ENCODE assay signal across 26 cellular contexts in the genomic region with DNA sequence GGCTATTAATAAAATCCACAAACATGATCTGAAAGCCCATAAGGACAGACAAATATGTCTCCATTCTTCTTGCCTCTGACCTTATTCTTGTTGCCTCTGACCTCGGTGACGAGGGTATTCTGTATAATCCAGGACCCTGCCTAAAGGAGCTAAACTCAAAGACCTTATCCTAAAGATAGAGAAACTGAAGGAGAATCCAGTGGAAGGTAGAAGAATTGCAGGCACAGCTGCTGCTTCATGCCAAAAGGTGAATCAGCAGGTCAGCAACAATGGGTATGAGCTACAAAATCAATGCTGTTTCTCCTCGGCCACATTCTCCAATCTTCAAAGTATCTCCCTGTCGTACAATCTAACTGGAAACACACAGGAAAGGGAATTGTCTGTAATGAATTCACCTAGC.
DNase-seq lines count a peak whose midpoint lies in the region; ATAC-seq, FAIRE-seq and TF ChIP-seq lines count a peak whose summit lies in the region.
"Had no signal": no experiment of that assay in that cellular context is flagged by ENCODE, and none has a peak within 500 bp of the region (broad histone marks: within the 10 kb centered on the region; RNA-seq: fewer than 3 reads in every experiment).

No MANE protein-coding gene starts in this region.

- H3K36me3 ChIP-seq in PC-3 (ENCODE audit: low read depth, low read length): no peaks in the 10 kb centered on the region
- H3K36me3 ChIP-seq in bronchial epithelial cell (ENCODE audit: control insufficient read depth, insufficient read depth, low read length): no peaks in the 10 kb centered on the region
- no peaks in the 10 kb centered on the region for H3K36me3 ChIP-seq in gastrocnemius medialis
- H3K36me3 ChIP-seq: SJSA1 had no signal

- DNase-seq in ELF-1 (ENCODE audit: low read depth, low spot score): peak; percentile 2
- DNase-seq in PC-3: peak; percentile 20
- DNase-seq in bronchial epithelial cell (ENCODE audit: low read depth): peak; percentile 12
- peak; percentile 13 for DNase-seq in iPS-NIHi7 (ENCODE audit: extremely low spot score)
- DNase-seq in stimulated activated naive CD4-positive, alpha-beta T cell treated with Interleukin-2 at 50 U/mL for 16 hours (lab: John Stamatoyannopoulos, UW): no peak
- DNase-seq in gastrocnemius medialis: no peak
- no peak for DNase-seq in stimulated activated CD4-positive, alpha-beta T cell treated with anti-CD3 and anti-CD28 coated beads, Interleukin-4, amount 100 ng/mL, for 24 hours
- DNase-seq: C1 segment of cervical spinal cord; Caco-2; CD4-positive, alpha-beta memory T cell; DMS79 treated with DMSO at 0.1 percent for 48 hours; GOT3; Karpas-422; NCI-H1092; NCI-H1417 treated with DMSO at 0.1 percent for 48 hours; NCI-H1694 treated with DMSO at 0.1 percent for 48 hours; NCI-H524; NCI-H774; NK-92 treated with Interleukin-12 subunit alpha and Interleukin-12 subunit beta, amount 100 ng/mL, for 24 hours; PC-9; Right ventricle myocardium superior; RPMI8226 had no signal

- no peaks in the 10 kb centered on the region for H4K20me1 ChIP-seq in PC-3 (ENCODE audit: low read length)

- ATAC-seq in PC-3 (peak; percentile 27; the same call in 1 of the 2 replicates), GM18511 (IDR thresholded peaks at IDR 0.05; ENCODE audit: unreplicated experiment) (no peak), gastrocnemius medialis (no peak)

- intact Hi-C loops in PC-3 (cut with micrococcal nuclease) (no loop called here), gastrocnemius medialis (cut with DNase I; ENCODE audit: low total_unique reads) (no loop called here)

- H3K4me3 ChIP-seq in PC-3 (ENCODE audit: low read length): no peak overlapping the region
- no peak overlapping the region for H3K4me3 ChIP-seq in bronchial epithelial cell (ENCODE audit: low read depth, low read length)
- H3K4me3 ChIP-seq in gastrocnemius medialis: no peak overlapping the region
- H3K4me3 ChIP-seq: PC-9, SJSA1 had no signal

- peak; percentile 64 for FAIRE-seq in bronchial epithelial cell (lab: Jason Lieb, UNC)
- FAIRE-seq: A204.1, GM18507 had no signal

- POLR2A ChIA-PET in PC-3 (lab: Charles Lee; ENCODE audit: unreplicated experiment): interaction anchor here (0.5 kb wide), 1 partner anchor 61 kb away, joined by 4 read pairs; no protein-coding TSS in a partner anchor

- no peaks in the 10 kb centered on the region for H3K27me3 ChIP-seq in PC-3 (ENCODE audit: low read length)
- no peaks in the 10 kb centered on the region for H3K27me3 ChIP-seq in bronchial epithelial cell (ENCODE audit: control insufficient read depth, insufficient read depth, low read length)
- H3K27me3 ChIP-seq in gastrocnemius medialis: no peaks in the 10 kb centered on the region
- H3K27me3 ChIP-seq: SJSA1 had no signal

- H3K79me2 ChIP-seq in PC-3 (ENCODE audit: low read length): no peaks in the 10 kb centered on the region

- CTCF ChIA-PET in PC-3 (lab: Charles Lee): interaction anchor here (0.5 to 0.6 kb wide), 3 partner anchors 107 to 825 kb away, joined by 3 to 4 read pairs (median 4); no protein-coding TSS in a partner anchor

- in situ Hi-C loops in gastrocnemius medialis (cut with MboI; ENCODE audit: low sequenced_read_pairs in 4 of 4): loop anchor here in 1 of 4 donors (25.0 kb wide), 1 partner anchor 105 kb away; no protein-coding TSS in a partner anchor

- no peak for TF ChIP-seq POLR2A in gastrocnemius medialis (IDR thresholded peaks at IDR 0.05)

- no peak overlapping the region for H2AFZ ChIP-seq in PC-3 (ENCODE audit: low read length)
- H2AFZ ChIP-seq: PC-9 had no signal

- no peak overlapping the region for H3K27ac ChIP-seq in PC-3 (ENCODE audit: low read length)
- no peak overlapping the region for H3K27ac ChIP-seq in gastrocnemius medialis
- H3K27ac ChIP-seq: PC-9, SJSA1 had no signal

- H3K9ac ChIP-seq in PC-3 (ENCODE audit: low read length): no peak overlapping the region

- BruUV-seq in PC-3 (replicated peaks; lab: Mats Ljungman, UMichigan): no TSS peak

- no peaks in the 10 kb centered on the region for H3K9me3 ChIP-seq in PC-3 (ENCODE audit: low read length)
- no peaks in the 10 kb centered on the region for H3K9me3 ChIP-seq in gastrocnemius medialis
- H3K9me3 ChIP-seq: Caco-2, SJSA1 had no signal

- H3K4me1 ChIP-seq in PC-3 (ENCODE audit: insufficient read depth, low read length): no peaks in the 10 kb centered on the region
- no peaks in the 10 kb centered on the region for H3K4me1 ChIP-seq in gastrocnemius medialis
- H3K4me1 ChIP-seq: Caco-2, SJSA1 had no signal

- no peak for TF ChIP-seq CTCF in PC-3 (conservative IDR thresholded peaks at IDR 0.05; ENCODE audit: low read depth, low read length)
- peak; percentile 15 for TF ChIP-seq CTCF in bronchial epithelial cell (IDR thresholded peaks at IDR 0.05; ENCODE audit: insufficient read depth, low read length, severe bottlenecking)
- no peak for TF ChIP-seq CTCF in gastrocnemius medialis (IDR thresholded peaks at IDR 0.05 in 4 of 5, conservative IDR thresholded peaks at IDR 0.05 in 1 of 5)

- H3K9me2 ChIP-seq in PC-3 (replicated peaks; ENCODE audit: low read length): no peaks in the 10 kb centered on the region

- H3K4me2 ChIP-seq in PC-3 (ENCODE audit: low read length): no peak overlapping the region
- H3K4me2 ChIP-seq: PC-9 had no signal

- no peaks in the 10 kb centered on the region for H3F3A ChIP-seq in PC-3 (ENCODE audit: low read length, unreplicated experiment)

Comparison
In these comparisons a context has a peak if more than half of its experiments do, and no peak if none do; other contexts are left out.
1. DNase-seq: peak in ELF-1 (single experiment), PC-3 (single experiment), bronchial epithelial cell (single experiment) and iPS-NIHi7 (single experiment); none in stimulated activated naive CD4-positive, alpha-beta T cell treated with Interleukin-2 at 50 U/mL for 16 hours (single experiment), gastrocnemius medialis (0 of 2) and stimulated activated CD4-positive, alpha-beta T cell treated with anti-CD3 and anti-CD28 coated beads, Interleukin-4, amount 100 ng/mL, for 24 hours (single experiment).